1 cellular context compared by ENCODE assay signal in the genomic region with DNA sequence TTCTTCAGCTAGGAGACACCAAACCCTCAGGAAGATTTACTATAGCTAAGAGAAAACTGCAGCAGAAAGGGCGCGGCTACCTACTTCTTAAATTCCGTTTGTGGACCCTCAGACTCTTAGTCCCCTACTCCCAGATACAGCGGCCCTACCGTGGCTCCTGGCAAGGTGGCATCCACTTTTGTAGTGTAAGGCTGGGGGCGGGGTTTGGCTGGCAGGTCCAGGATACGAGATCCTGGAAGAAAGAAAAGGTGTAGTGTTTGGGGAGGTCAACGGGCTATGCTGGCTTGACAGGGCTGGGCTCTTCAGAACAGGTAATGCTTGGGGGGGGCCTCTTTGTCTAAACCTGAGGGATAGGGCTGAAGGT.
TF ChIP-seq lines count a peak whose summit lies in the region.

No MANE protein-coding gene starts in this region.

TF ChIP-seq in GM23338, 12 proteins besides CTCF, POLR2A, EP300 and RAD21:
- TF ChIP-seq, protein P1, sequence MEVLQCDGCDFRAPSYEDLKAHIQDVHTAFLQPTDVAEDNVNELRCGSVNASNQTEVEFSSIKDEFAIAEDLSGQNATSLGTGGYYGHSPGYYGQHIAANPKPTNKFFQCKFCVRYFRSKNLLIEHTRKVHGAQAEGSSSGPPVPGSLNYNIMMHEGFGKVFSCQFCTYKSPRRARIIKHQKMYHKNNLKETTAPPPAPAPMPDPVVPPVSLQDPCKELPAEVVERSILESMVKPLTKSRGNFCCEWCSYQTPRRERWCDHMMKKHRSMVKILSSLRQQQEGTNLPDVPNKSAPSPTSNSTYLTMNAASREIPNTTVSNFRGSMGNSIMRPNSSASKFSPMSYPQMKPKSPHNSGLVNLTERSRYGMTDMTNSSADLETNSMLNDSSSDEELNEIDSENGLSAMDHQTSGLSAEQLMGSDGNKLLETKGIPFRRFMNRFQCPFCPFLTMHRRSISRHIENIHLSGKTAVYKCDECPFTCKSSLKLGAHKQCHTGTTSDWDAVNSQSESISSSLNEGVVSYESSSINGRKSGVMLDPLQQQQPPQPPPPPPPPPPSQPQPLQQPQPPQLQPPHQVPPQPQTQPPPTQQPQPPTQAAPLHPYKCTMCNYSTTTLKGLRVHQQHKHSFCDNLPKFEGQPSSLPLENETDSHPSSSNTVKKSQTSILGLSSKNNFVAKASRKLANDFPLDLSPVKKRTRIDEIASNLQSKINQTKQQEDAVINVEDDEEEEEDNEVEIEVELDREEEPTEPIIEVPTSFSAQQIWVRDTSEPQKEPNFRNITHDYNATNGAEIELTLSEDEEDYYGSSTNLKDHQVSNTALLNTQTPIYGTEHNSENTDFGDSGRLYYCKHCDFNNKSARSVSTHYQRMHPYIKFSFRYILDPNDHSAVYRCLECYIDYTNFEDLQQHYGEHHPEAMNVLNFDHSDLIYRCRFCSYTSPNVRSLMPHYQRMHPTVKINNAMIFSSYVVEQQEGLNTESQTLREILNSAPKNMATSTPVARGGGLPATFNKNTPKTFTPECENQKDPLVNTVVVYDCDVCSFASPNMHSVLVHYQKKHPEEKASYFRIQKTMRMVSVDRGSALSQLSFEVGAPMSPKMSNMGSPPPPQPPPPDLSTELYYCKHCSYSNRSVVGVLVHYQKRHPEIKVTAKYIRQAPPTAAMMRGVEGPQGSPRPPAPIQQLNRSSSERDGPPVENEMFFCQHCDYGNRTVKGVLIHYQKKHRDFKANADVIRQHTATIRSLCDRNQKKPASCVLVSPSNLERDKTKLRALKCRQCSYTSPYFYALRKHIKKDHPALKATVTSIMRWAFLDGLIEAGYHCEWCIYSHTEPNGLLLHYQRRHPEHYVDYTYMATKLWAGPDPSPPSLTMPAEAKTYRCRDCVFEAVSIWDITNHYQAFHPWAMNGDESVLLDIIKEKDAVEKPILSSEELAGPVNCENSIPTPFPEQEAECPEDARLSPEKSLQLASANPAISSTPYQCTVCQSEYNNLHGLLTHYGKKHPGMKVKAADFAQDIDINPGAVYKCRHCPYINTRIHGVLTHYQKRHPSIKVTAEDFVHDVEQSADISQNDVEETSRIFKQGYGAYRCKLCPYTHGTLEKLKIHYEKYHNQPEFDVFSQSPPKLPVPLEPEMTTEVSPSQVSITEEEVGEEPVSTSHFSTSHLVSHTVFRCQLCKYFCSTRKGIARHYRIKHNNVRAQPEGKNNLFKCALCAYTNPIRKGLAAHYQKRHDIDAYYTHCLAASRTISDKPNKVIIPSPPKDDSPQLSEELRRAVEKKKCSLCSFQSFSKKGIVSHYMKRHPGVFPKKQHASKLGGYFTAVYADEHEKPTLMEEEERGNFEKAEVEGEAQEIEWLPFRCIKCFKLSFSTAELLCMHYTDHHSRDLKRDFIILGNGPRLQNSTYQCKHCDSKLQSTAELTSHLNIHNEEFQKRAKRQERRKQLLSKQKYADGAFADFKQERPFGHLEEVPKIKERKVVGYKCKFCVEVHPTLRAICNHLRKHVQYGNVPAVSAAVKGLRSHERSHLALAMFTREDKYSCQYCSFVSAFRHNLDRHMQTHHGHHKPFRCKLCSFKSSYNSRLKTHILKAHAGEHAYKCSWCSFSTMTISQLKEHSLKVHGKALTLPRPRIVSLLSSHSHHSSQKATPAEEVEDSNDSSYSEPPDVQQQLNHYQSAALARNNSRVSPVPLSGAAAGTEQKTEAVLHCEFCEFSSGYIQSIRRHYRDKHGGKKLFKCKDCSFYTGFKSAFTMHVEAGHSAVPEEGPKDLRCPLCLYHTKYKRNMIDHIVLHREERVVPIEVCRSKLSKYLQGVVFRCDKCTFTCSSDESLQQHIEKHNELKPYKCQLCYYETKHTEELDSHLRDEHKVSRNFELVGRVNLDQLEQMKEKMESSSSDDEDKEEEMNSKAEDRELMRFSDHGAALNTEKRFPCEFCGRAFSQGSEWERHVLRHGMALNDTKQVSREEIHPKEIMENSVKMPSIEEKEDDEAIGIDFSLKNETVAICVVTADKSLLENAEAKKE (CRISPR knock-in tag; IDR thresholded peaks at IDR 0.05), result no peak
- TF ChIP-seq EZH2phosphoT487 (IDR thresholded peaks at IDR 0.05; ENCODE audit: unreplicated experiment), result no peak
- TF ChIP-seq ZNF331 (CRISPR knock-in tag; IDR thresholded peaks at IDR 0.05; ENCODE audit: low read depth), result no peak
- TF ChIP-seq NANOG (IDR thresholded peaks at IDR 0.05; ENCODE audit: borderline replicate concordance), result no peak
- no peak for TF ChIP-seq ZNF114 (CRISPR knock-in tag; IDR thresholded peaks at IDR 0.05)
